In genomic region chr4:6829077-6829476, GRCh38 we compare ENCODE assay signal across 19 cellular contexts. TPM values are rescaled to one million over a fixed set of nuclear protein-coding genes. Genes with fewer than 3 reads are reported as not detected.
DNase-seq lines count a peak whose midpoint lies in the region; ATAC-seq, FAIRE-seq and TF ChIP-seq lines count a peak whose summit lies in the region.
"Had no signal": no experiment of that assay in that cellular context is flagged by ENCODE, and none has a peak within 500 bp of the region (broad histone marks: within the 10 kb centered on the region; RNA-seq: fewer than 3 reads in every experiment).

No MANE protein-coding gene starts in this region.

- H3K9me3 Mint-ChIP-seq in natural killer cell, result no peaks in the 10 kb centered on the region
- no peaks in the 10 kb centered on the region for H3K9me3 Mint-ChIP-seq in natural killer cell treated with Interleukin-12 subunit alpha and Interleukin-12 subunit beta and Interleukin-15 and Interleukin-18, amount 100 ng/mL, for 72 hours
- H3K9me3 Mint-ChIP-seq: CD4-positive, alpha-beta memory T cell; HFFc6 had no signal

- H3K9ac ChIP-seq in kidney (ENCODE audit: low read length in 2 of 2), result no peak overlapping the region

- intact Hi-C loops in Right ventricle myocardium inferior (cut with DNase I), result no loop called here
- intact Hi-C loops in natural killer cell (cut with micrococcal nuclease), result no loop called here
- intact Hi-C loops in kidney (cut with DNase I), result no loop called here

- H3K4me1 ChIP-seq in right atrium auricular region, result peaks cover 0 to 28% of the 10 kb centered on the region in 2 donors
- H3K4me1 ChIP-seq in neutrophil (ENCODE audit: control insufficient read depth in 1 of 2, insufficient read depth in 1 of 2, low read depth in 1 of 2, low read length in 1 of 2), result no peaks in the 10 kb centered on the region
- H3K4me1 ChIP-seq in kidney (ENCODE audit: control insufficient read depth in 1 of 2, insufficient read depth in 1 of 2, low read depth in 1 of 2, low read length in 2 of 2), result peaks cover 0 to 2% of the 10 kb centered on the region in 2 donors
- H3K4me1 ChIP-seq: A549 had no signal

- peaks cover 50% of the 10 kb centered on the region for H3K36me3 ChIP-seq in right atrium auricular region
- H3K36me3 ChIP-seq in neutrophil, result peaks cover 82% of the 10 kb centered on the region
- peaks cover 13 to 32% of the 10 kb centered on the region in 2 donors for H3K36me3 ChIP-seq in kidney (ENCODE audit: control insufficient read depth in 1 of 2, insufficient read depth in 2 of 2, low read length in 2 of 2)

- H3K27me3 Mint-ChIP-seq in natural killer cell (ENCODE audit: low read depth in 2 of 2), result no peaks in the 10 kb centered on the region
- H3K27me3 Mint-ChIP-seq in natural killer cell treated with Interleukin-12 subunit alpha and Interleukin-12 subunit beta and Interleukin-15 and Interleukin-18, amount 100 ng/mL, for 72 hours, result no peaks in the 10 kb centered on the region
- H3K27me3 Mint-ChIP-seq: CD4-positive, alpha-beta memory T cell had no signal

- ATAC-seq in Right ventricle myocardium inferior, result peak; percentile 47
- no peak for ATAC-seq in natural killer cell
- no peak for ATAC-seq in natural killer cell treated with Interleukin-12 subunit alpha and Interleukin-12 subunit beta and Interleukin-15 and Interleukin-18, amount 100 ng/mL, for 72 hours
- ATAC-seq: A549, HCT116 had no signal

- FAIRE-seq in kidney (lab: Jason Lieb, UNC), result no peak
- FAIRE-seq: A549 had no signal

- peak overlapping the region; percentile 4 to 57 for H3K27ac Mint-ChIP-seq in natural killer cell
- peak overlapping the region in 1 of 2 donors; percentile 45 for H3K27ac Mint-ChIP-seq in natural killer cell treated with Interleukin-12 subunit alpha and Interleukin-12 subunit beta and Interleukin-15 and Interleukin-18, amount 100 ng/mL, for 72 hours
- H3K27ac Mint-ChIP-seq: HFFc6 had no signal

- H3K4me1 Mint-ChIP-seq in natural killer cell, result peaks cover 69 to 72% of the 10 kb centered on the region in 2 donors
- H3K4me1 Mint-ChIP-seq in natural killer cell treated with Interleukin-12 subunit alpha and Interleukin-12 subunit beta and Interleukin-15 and Interleukin-18, amount 100 ng/mL, for 72 hours (ENCODE audit: low read depth in 2 of 2), result peaks cover 48 to 51% of the 10 kb centered on the region in 2 donors

- H3K27me3 ChIP-seq in right atrium auricular region (no peaks in the 10 kb centered on the region), neutrophil (no peaks in the 10 kb centered on the region)

- H3K27ac ChIP-seq in right atrium auricular region (peak overlapping the region in 1 of 2 donors; percentile 25), neutrophil (peak overlapping the region; percentile 54), kidney (ENCODE audit: low read depth in 2 of 2, low read length in 2 of 2) (no peak overlapping the region)
- H3K27ac ChIP-seq: 22Rv1, A549, C4-2B, HL-60 had no signal

- no peak overlapping the region for H3K4me3 Mint-ChIP-seq in natural killer cell
- no peak overlapping the region for H3K4me3 Mint-ChIP-seq in natural killer cell treated with Interleukin-12 subunit alpha and Interleukin-12 subunit beta and Interleukin-15 and Interleukin-18, amount 100 ng/mL, for 72 hours
- H3K4me3 Mint-ChIP-seq: CD4-positive, alpha-beta memory T cell; HFFc6 had no signal

- H3K9me3 ChIP-seq in right atrium auricular region (no peaks in the 10 kb centered on the region), neutrophil (no peaks in the 10 kb centered on the region), kidney (ENCODE audit: control insufficient read depth in 1 of 2, low read length in 2 of 2) (no peaks in the 10 kb centered on the region)
- H3K9me3 ChIP-seq: A549 had no signal

- TF ChIP-seq CTCF in right atrium auricular region (IDR thresholded peaks at IDR 0.05) (no peak), natural killer cell (IDR thresholded peaks at IDR 0.05) (no peak), neutrophil (IDR thresholded peaks at IDR 0.05) (no peak), kidney (IDR thresholded peaks at IDR 0.05; ENCODE audit: borderline replicate concordance, extremely low read depth, insufficient read depth) (no peak)

- no peaks in the 10 kb centered on the region for H3K36me3 Mint-ChIP-seq in natural killer cell
- peaks cover 4% of the 10 kb centered on the region for H3K36me3 Mint-ChIP-seq in natural killer cell treated with Interleukin-12 subunit alpha and Interleukin-12 subunit beta and Interleukin-15 and Interleukin-18, amount 100 ng/mL, for 72 hours

- H3K4me3 ChIP-seq in right atrium auricular region (no peak overlapping the region), neutrophil (ENCODE audit: low read depth in 1 of 2, low read length in 1 of 2) (no peak overlapping the region), kidney (ENCODE audit: low read length in 2 of 2) (no peak overlapping the region)
- H3K4me3 ChIP-seq: A549 had no signal

- DNase-seq in Right ventricle myocardium inferior (ENCODE audit: missing footprints) (no peak), right atrium auricular region (ENCODE audit: low spot score) (no peak), natural killer cell (no peak), kidney (no peak), DMS114 treated with DMSO at 0.1 percent for 48 hours (lab: John Stamatoyannopoulos, UW; ENCODE audit: unreplicated experiment) (no peak)
- DNase-seq in natural killer cell treated with Interleukin-12 subunit alpha and Interleukin-12 subunit beta and Interleukin-15 and Interleukin-18, amount 100 ng/mL, for 72 hours (ENCODE audit: low spot score), result no peak
- DNase-seq: AML-193; CD4-positive, alpha-beta memory T cell; DMS79 treated with DMSO at 0.1 percent for 48 hours; GF-D8; GOT3; H7; HFFc6 had no signal

RNA-seq across cellular contexts. Expression of gene KIAA0232, which starts 46.5 kb away (rescaled TPM):
- total RNA-seq in Right ventricle myocardium inferior (72.1 TPM), right atrium auricular region (10 to 100 TPM; 47.5 to 69.4 TPM), natural killer cell (10 to 100 TPM; 24.7 to 30.3 (median 28.6) TPM), kidney (39.9 TPM)
- 10 to 100 TPM; 19.5 to 20.6 TPM for total RNA-seq in natural killer cell treated with Interleukin-12 subunit alpha and Interleukin-12 subunit beta and Interleukin-15 and Interleukin-18, amount 100 ng/mL, for 72 hours
- polyA plus RNA-seq in kidney (ENCODE audit: insufficient read depth, low read depth, low replicate concordance), result 14.0 TPM
